Comparison of ENCODE assay signal across 20 cellular contexts in the genomic region with DNA sequence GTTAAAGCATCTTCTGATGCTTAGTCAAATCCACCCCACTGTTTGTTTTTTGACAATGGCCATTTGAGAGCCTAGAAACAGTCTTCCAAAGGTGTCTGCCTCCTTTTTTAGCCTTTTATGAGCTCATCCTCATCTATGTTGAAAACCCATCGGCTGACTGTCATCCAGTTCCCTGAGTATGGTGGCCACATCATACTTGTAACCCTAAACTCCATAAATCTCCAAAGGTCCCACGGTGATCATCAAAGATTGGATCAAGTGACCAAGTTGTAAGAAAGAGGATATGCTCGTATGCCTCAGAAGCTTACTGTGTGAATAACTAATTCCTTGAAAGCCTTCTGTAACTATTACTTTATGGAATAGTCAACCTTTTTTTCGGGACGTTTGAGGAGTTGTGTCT.
DNase-seq lines count a peak whose midpoint lies in the region; FAIRE-seq and TF ChIP-seq lines count a peak whose summit lies in the region.
"Had no signal": no experiment of that assay in that cellular context is flagged by ENCODE, and none has a peak within 500 bp of the region (broad histone marks: within the 10 kb centered on the region; RNA-seq: fewer than 3 reads in every experiment).

No MANE protein-coding gene starts in this region.

- WGBS in trophoblast cell (ENCODE audit: extremely low coverage, insufficient coverage, insufficient read length) = no CpG with 5 or more reads among the region's 5 CpGs

- no peak overlapping the region for H2BK12ac ChIP-seq in trophoblast cell (ENCODE audit: low read length)

- no peak overlapping the region for H4K12ac ChIP-seq in trophoblast cell (ENCODE audit: low read depth, low read length)

- no peak overlapping the region for H3K18ac ChIP-seq in trophoblast cell (ENCODE audit: low read length)

- H2BK120ac ChIP-seq in trophoblast cell (ENCODE audit: insufficient read depth, low read length, poor library complexity) = no peak overlapping the region

- no peak overlapping the region for H3K14ac ChIP-seq in trophoblast cell (ENCODE audit: low read length)

- peak overlapping the region; percentile 60 to 85 (median 72) for H3K4me3 Mint-ChIP-seq in CD4-positive, alpha-beta memory T cell
- peak overlapping the region; percentile 2 for H3K4me3 Mint-ChIP-seq in astrocyte (ENCODE audit: unreplicated experiment)

- H3K79me2 ChIP-seq in astrocyte (ENCODE audit: insufficient read depth, low read length) (peaks cover 8% of the 10 kb centered on the region), trophoblast cell (ENCODE audit: control insufficient read depth, insufficient read depth, low read length, poor library complexity) (no peaks in the 10 kb centered on the region)

- H4K20me1 ChIP-seq in astrocyte (ENCODE audit: insufficient read depth, low read length) = peaks cover 25% of the 10 kb centered on the region
- H4K20me1 ChIP-seq: BLaER1 had no signal

- H3K9me3 Mint-ChIP-seq in CD4-positive, alpha-beta memory T cell = peaks cover 0 to 8% (median 5%) of the 10 kb centered on the region in 8 donors
- peaks cover 4% of the 10 kb centered on the region for H3K9me3 Mint-ChIP-seq in astrocyte (ENCODE audit: unreplicated experiment)

- H3K79me1 ChIP-seq in trophoblast cell (ENCODE audit: low read length) = no peaks in the 10 kb centered on the region

- H2AFZ ChIP-seq in astrocyte (ENCODE audit: low read depth, low read length) (no peak overlapping the region), trophoblast cell (ENCODE audit: insufficient read depth, low read length, poor library complexity) (no peak overlapping the region)

- H3K4me1 ChIP-seq in CD4-positive, alpha-beta memory T cell (ENCODE audit: insufficient read depth, low read length) = peaks cover 66% of the 10 kb centered on the region
- H3K4me1 ChIP-seq in astrocyte (ENCODE audit: insufficient read depth, low read length) = peaks cover 5% of the 10 kb centered on the region
- H3K4me1 ChIP-seq in neutrophil (ENCODE audit: control insufficient read depth in 1 of 2, insufficient read depth in 1 of 2, low read depth in 1 of 2, low read length in 1 of 2) = peaks cover 0 to 14% of the 10 kb centered on the region in 2 experiments
- H3K4me1 ChIP-seq in trophoblast cell (ENCODE audit: control insufficient read depth in 1 of 2, insufficient read depth in 2 of 2, low read length in 2 of 2) = no peaks in the 10 kb centered on the region
- H3K4me1 ChIP-seq: BLaER1 had no signal

- no peak overlapping the region for H2BK5ac ChIP-seq in trophoblast cell (ENCODE audit: low read depth, low read length, poor library complexity)

- no peak overlapping the region for H4K91ac ChIP-seq in trophoblast cell (ENCODE audit: low read depth, low read length)

- peak overlapping the region in 1 of 2 donors; percentile 23 for H3K4me3 ChIP-seq in CD4-positive, alpha-beta memory T cell (ENCODE audit: low read length in 2 of 2)
- H3K4me3 ChIP-seq in astrocyte (ENCODE audit: insufficient read depth, low read depth, low read length) = no peak overlapping the region
- H3K4me3 ChIP-seq in neutrophil (ENCODE audit: low read depth in 1 of 2, low read length in 1 of 2) = no peak overlapping the region
- no peak overlapping the region for H3K4me3 ChIP-seq in trophoblast cell (ENCODE audit: low read depth, low read length)
- H3K4me3 ChIP-seq: BLaER1, tibial artery had no signal

- H3K4me1 Mint-ChIP-seq in CD4-positive, alpha-beta memory T cell = peaks cover 53 to 69% (median 58%) of the 10 kb centered on the region in 4 donors
- H3K4me1 Mint-ChIP-seq in astrocyte (ENCODE audit: low read depth, unreplicated experiment) = peaks cover 24% of the 10 kb centered on the region

- H3K4ac ChIP-seq in trophoblast cell (ENCODE audit: low read depth, low read length) = no peak overlapping the region

- H3K23ac ChIP-seq in trophoblast cell (ENCODE audit: low read length) = no peak overlapping the region

- DNase-seq in CD4-positive, alpha-beta memory T cell = no peak
- DNase-seq in HEK293T (ENCODE audit: extremely low spot score) (peak; percentile 17), astrocyte (ENCODE audit: low read depth) (no peak), iPS-NIHi7 (ENCODE audit: extremely low spot score) (no peak), trophoblast cell (no peak), DMS53 (lab: John Stamatoyannopoulos, UW) (no peak), D341Med (ENCODE audit: low spot score) (no peak)
- DNase-seq: activated CD4-positive, alpha-beta T cell treated with anti-CD3 and anti-CD28 coated beads, Interleukin-2, amount 50 U/mL, for 4 hours; activated naive CD4-positive, alpha-beta T cell; effector CD4-positive, alpha-beta T cell; left colon; naive B cell; NCI-H1694; retina; SHP77 treated with DMSO at 0.1 percent for 48 hours; T1000; tibial artery had no signal

- CTCF ChIA-PET in CD4-positive, alpha-beta memory T cell (lab: Charles Lee; ENCODE audit: partially characterized antibody) = interaction anchor here (0.9 to 1.9 kb wide), 9 partner anchors 9 to 147 kb away, joined by 3 to 12 read pairs (median 4); partner anchors contain the start of gene ATXN1
- CTCF ChIA-PET in HEK293T (lab: Yijun Ruan, JAX) = interaction anchor here (1.1 kb wide), 1 partner anchor 106 kb away, joined by 4 read pairs; no protein-coding TSS in a partner anchor

- no peaks in the 10 kb centered on the region for H3K27me3 Mint-ChIP-seq in CD4-positive, alpha-beta memory T cell
- H3K27me3 Mint-ChIP-seq in astrocyte (ENCODE audit: low read depth, unreplicated experiment) = no peaks in the 10 kb centered on the region
- H3K27me3 Mint-ChIP-seq: naive B cell had no signal

- peaks cover 16 to 18% of the 10 kb centered on the region in 2 donors for H3K36me3 Mint-ChIP-seq in CD4-positive, alpha-beta memory T cell
- H3K36me3 Mint-ChIP-seq in astrocyte (ENCODE audit: low read depth, unreplicated experiment) = peaks cover 18% of the 10 kb centered on the region
- H3K36me3 Mint-ChIP-seq: naive B cell had no signal

- H4K8ac ChIP-seq in trophoblast cell (ENCODE audit: low read depth, low read length) = no peak overlapping the region

- no peak for FAIRE-seq in astrocyte (lab: Jason Lieb, UNC)
- FAIRE-seq: H54 had no signal

- POLR2A ChIA-PET in CD4-positive, alpha-beta memory T cell (lab: Charles Lee; ENCODE audit: partially characterized antibody) = interaction anchor here (0.7 to 5.5 kb wide), 19 partner anchors 8 to 238 kb away, joined by 3 to 52 read pairs (median 4); partner anchors contain the start of gene ATXN1
- POLR2A ChIA-PET in HEK293T (lab: Yijun Ruan, JAX) = no interaction called here

- H3K9me3 ChIP-seq in CD4-positive, alpha-beta memory T cell (ENCODE audit: control insufficient read depth in 1 of 2, low read length in 2 of 2) = no peaks in the 10 kb centered on the region
- H3K9me3 ChIP-seq in astrocyte (ENCODE audit: insufficient read depth, low read depth, low read length) (peaks cover 5% of the 10 kb centered on the region), neutrophil (no peaks in the 10 kb centered on the region), trophoblast cell (ENCODE audit: insufficient read depth, low read depth, low read length) (peaks cover 2% of the 10 kb centered on the region)
- H3K9me3 ChIP-seq: tibial artery had no signal

- H3K27me3 ChIP-seq in CD4-positive, alpha-beta memory T cell (ENCODE audit: insufficient read depth, low read length) = no peaks in the 10 kb centered on the region
- H3K27me3 ChIP-seq in astrocyte (ENCODE audit: insufficient read depth, low read length) (no peaks in the 10 kb centered on the region), neutrophil (no peaks in the 10 kb centered on the region), trophoblast cell (ENCODE audit: insufficient read depth, low read length) (no peaks in the 10 kb centered on the region)
- H3K27me3 ChIP-seq: BLaER1, tibial artery had no signal

- H2AK5ac ChIP-seq in trophoblast cell (ENCODE audit: low read length) = no peak overlapping the region

- H3K4me2 ChIP-seq in astrocyte (ENCODE audit: low read length) (no peak overlapping the region), trophoblast cell (ENCODE audit: low read length) (no peak overlapping the region)
- H3K4me2 ChIP-seq: BLaER1 had no signal

- H3K36me3 ChIP-seq in CD4-positive, alpha-beta memory T cell (ENCODE audit: insufficient read depth, low read length) = no peaks in the 10 kb centered on the region
- H3K36me3 ChIP-seq in astrocyte (ENCODE audit: insufficient read depth, low read length) (peaks cover 17% of the 10 kb centered on the region), neutrophil (peaks cover 19% of the 10 kb centered on the region), trophoblast cell (ENCODE audit: control insufficient read depth in 1 of 2, insufficient read depth in 2 of 2, low read length in 2 of 2) (peaks cover 3% of the 10 kb centered on the region in 2 experiments)
- H3K36me3 ChIP-seq: BLaER1 had no signal

- H3K9ac ChIP-seq in astrocyte (ENCODE audit: low read length) = no peak overlapping the region
- no peak overlapping the region for H3K9ac ChIP-seq in trophoblast cell (ENCODE audit: low read length)
- H3K9ac ChIP-seq: BLaER1 had no signal

- intact Hi-C loops in CD4-positive, alpha-beta memory T cell (cut with micrococcal nuclease) = loop anchor here (1.0 to 2.0 kb wide), 2 partner anchors 11 to 54 kb away; no protein-coding TSS in a partner anchor

- peak overlapping the region; percentile 44 for H3K27ac ChIP-seq in CD4-positive, alpha-beta memory T cell (ENCODE audit: low read depth, low read length)
- H3K27ac ChIP-seq in astrocyte (ENCODE audit: low read depth, low read length) = no peak overlapping the region
- peak overlapping the region; percentile 2 for H3K27ac ChIP-seq in neutrophil
- no peak overlapping the region for H3K27ac ChIP-seq in trophoblast cell (ENCODE audit: low read depth, low read length)
- H3K27ac ChIP-seq: BLaER1, tibial artery had no signal

- peak overlapping the region; percentile 77 to 95 (median 92) for H3K27ac Mint-ChIP-seq in CD4-positive, alpha-beta memory T cell
- no peak overlapping the region for H3K27ac Mint-ChIP-seq in astrocyte (ENCODE audit: unreplicated experiment)
- H3K27ac Mint-ChIP-seq: naive B cell had no signal

- TF ChIP-seq CTCF in astrocyte (IDR thresholded peaks at IDR 0.05; ENCODE audit: insufficient read depth, low read depth, low read length) (no peak), neutrophil (IDR thresholded peaks at IDR 0.05) (no peak)

TF ChIP-seq in HEK293T, 16 proteins besides CTCF, POLR2A, EP300 and RAD21 (continues in another document):
- TF ChIP-seq BHLHE40 (IDR thresholded peaks at IDR 0.05; ENCODE audit: borderline replicate concordance) = no peak
- TF ChIP-seq LEF1 (IDR thresholded peaks at IDR 0.05; ENCODE audit: borderline replicate concordance) = no peak
- TF ChIP-seq FOXM1 (IDR thresholded peaks at IDR 0.05; ENCODE audit: borderline replicate concordance) = no peak
- peak; percentile 70; the same call in 1 of the 2 replicates for TF ChIP-seq PKNOX1 (IDR thresholded peaks at IDR 0.05)

Comparison
In these comparisons a context has a peak if more than half of its experiments do, and no peak if none do; other contexts are left out.
1. H3K27ac ChIP-seq: peak in CD4-positive, alpha-beta memory T cell (single experiment) and neutrophil (single experiment); none in astrocyte (single experiment) and trophoblast cell (single experiment).